Comparison of ENCODE assay signal across 9 cellular contexts in the genomic region with DNA sequence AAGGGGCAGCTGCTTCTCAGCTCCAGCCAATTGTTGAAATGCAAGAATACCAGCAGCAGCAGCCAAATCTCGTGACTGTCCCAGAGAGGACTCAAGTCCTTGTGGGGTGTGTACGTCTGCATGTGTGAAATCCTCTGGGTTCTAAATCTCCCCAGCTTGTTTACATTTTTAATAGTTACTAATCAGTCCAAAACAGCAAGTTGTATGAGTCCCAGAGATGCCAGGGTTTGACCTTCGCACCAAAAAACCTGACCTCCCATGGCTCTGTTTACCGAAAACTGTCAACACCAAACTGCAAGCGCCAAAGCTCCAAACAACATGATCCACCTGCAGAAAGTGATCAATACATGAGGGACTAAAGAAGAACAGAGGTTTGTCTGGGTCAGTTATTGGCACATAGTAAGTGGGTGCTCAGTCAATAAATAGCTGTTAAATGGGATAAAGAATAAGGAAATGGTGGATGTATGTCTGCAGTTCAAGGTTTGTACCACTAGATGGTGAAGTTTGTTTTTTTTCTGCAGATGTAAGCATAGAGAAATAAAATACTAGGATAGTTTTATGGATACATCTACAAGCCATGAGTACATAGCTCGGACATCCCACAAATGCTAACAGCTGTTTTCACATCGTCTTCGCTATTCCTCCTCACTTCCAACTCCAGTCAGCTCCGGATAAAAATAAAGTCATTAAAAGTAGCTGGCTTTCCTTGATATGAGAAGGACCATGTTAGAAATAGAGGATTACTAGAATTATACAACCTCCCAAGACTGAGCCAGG.
DNase-seq lines count a peak whose midpoint lies in the region; ATAC-seq and TF ChIP-seq lines count a peak whose summit lies in the region.
"Had no signal": no experiment of that assay in that cellular context is flagged by ENCODE, and none has a peak within 500 bp of the region (broad histone marks: within the 10 kb centered on the region; RNA-seq: fewer than 3 reads in every experiment).

No MANE protein-coding gene starts in this region.

- peaks cover 0 to 12% of the 10 kb centered on the region in 2 donors for H3K4me1 ChIP-seq in lung (ENCODE audit: control insufficient read depth in 2 of 2, insufficient read depth in 2 of 2, low read length in 2 of 2)

- peaks cover 66% of the 10 kb centered on the region for H3K4me1 Mint-ChIP-seq in dendritic cell treated with granulocyte-macrophage colony-stimulating factor and Interleukin-4, amounts not matched to agents 40 ng/mL and 50 ng/mL, for 4 days (ENCODE audit: low read depth)
- H3K4me1 Mint-ChIP-seq in activated T-helper 1 cell treated with anti-CD3 and anti-CD28 coated beads, Interleukin-12 subunit alpha, Interleukin-12 subunit beta, Interleukin-2, Interleukin-4 antibody, amounts not matched to agents 30 ng/mL and 10 ng/mL and 1 ng/mL, durations not matched to agents 14 hours and 24 hours and 36 hours (ENCODE audit: low read depth) = no peaks in the 10 kb centered on the region
- H3K4me1 Mint-ChIP-seq: CD4-positive, CD25-positive, alpha-beta regulatory T cell had no signal

- H3K9me3 ChIP-seq in lung (ENCODE audit: control insufficient read depth in 2 of 2, insufficient read depth in 1 of 2, low read length in 1 of 2) = no peaks in the 10 kb centered on the region

- H3K27me3 ChIP-seq in lung (ENCODE audit: control insufficient read depth, insufficient read depth) = no peaks in the 10 kb centered on the region

- H3K36me3 Mint-ChIP-seq in dendritic cell treated with granulocyte-macrophage colony-stimulating factor and Interleukin-4, amounts not matched to agents 40 ng/mL and 50 ng/mL, for 4 days (ENCODE audit: low read depth) = no peaks in the 10 kb centered on the region
- no peaks in the 10 kb centered on the region for H3K36me3 Mint-ChIP-seq in activated T-helper 1 cell treated with anti-CD3 and anti-CD28 coated beads, Interleukin-12 subunit alpha, Interleukin-12 subunit beta, Interleukin-2, Interleukin-4 antibody, amounts not matched to agents 30 ng/mL and 10 ng/mL and 1 ng/mL, durations not matched to agents 14 hours and 24 hours and 36 hours (ENCODE audit: low read depth)
- H3K36me3 Mint-ChIP-seq: CD4-positive, CD25-positive, alpha-beta regulatory T cell had no signal

- DNase-seq in NCI-H1417 (lab: John Stamatoyannopoulos, UW) (peak; percentile 4 to 63 (median 55)), NCI-H1417 treated with DMSO at 0.1 percent for 48 hours (lab: John Stamatoyannopoulos, UW) (no peak), NOMO-1 treated with DMSO at 0.1 percent for 48 hours (lab: John Stamatoyannopoulos, UW; ENCODE audit: unreplicated experiment) (peak; percentile 73), lung (ENCODE audit: low spot score) (no peak), cerebellar nuclear complex (lab: John Stamatoyannopoulos, UW) (no peak)
- no peak for DNase-seq in activated T-helper 1 cell treated with anti-CD3 and anti-CD28 coated beads, Interleukin-12 subunit alpha, Interleukin-12 subunit beta, Interleukin-2, Interleukin-4 antibody, amounts not matched to agents 30 ng/mL and 10 ng/mL and 1 ng/mL, durations not matched to agents 14 hours and 24 hours and 36 hours (ENCODE audit: low spot score)

- no peak overlapping the region for H3K4me3 ChIP-seq in lung

- H3K27me3 Mint-ChIP-seq in dendritic cell treated with granulocyte-macrophage colony-stimulating factor and Interleukin-4, amounts not matched to agents 40 ng/mL and 50 ng/mL, for 4 days = no peaks in the 10 kb centered on the region
- H3K27me3 Mint-ChIP-seq in activated T-helper 1 cell treated with anti-CD3 and anti-CD28 coated beads, Interleukin-12 subunit alpha, Interleukin-12 subunit beta, Interleukin-2, Interleukin-4 antibody, amounts not matched to agents 30 ng/mL and 10 ng/mL and 1 ng/mL, durations not matched to agents 14 hours and 24 hours and 36 hours (ENCODE audit: insufficient read depth) = peaks cover 16% of the 10 kb centered on the region

- TF ChIP-seq CTCF in lung (IDR thresholded peaks at IDR 0.05; ENCODE audit: control extremely low read depth, extremely low read depth) = peak; percentile 50

- ATAC-seq in HG03060 (IDR thresholded peaks at IDR 0.05; ENCODE audit: low read depth, unreplicated experiment) (peak; percentile 44), lung (ENCODE audit: insufficient read depth, low FRiP score) (peak; percentile 39)

- H3K9me3 Mint-ChIP-seq in dendritic cell treated with granulocyte-macrophage colony-stimulating factor and Interleukin-4, amounts not matched to agents 40 ng/mL and 50 ng/mL, for 4 days = no peaks in the 10 kb centered on the region
- no peaks in the 10 kb centered on the region for H3K9me3 Mint-ChIP-seq in activated T-helper 1 cell treated with anti-CD3 and anti-CD28 coated beads, Interleukin-12 subunit alpha, Interleukin-12 subunit beta, Interleukin-2, Interleukin-4 antibody, amounts not matched to agents 30 ng/mL and 10 ng/mL and 1 ng/mL, durations not matched to agents 14 hours and 24 hours and 36 hours

- peak overlapping the region; percentile 93 for H3K27ac Mint-ChIP-seq in dendritic cell treated with granulocyte-macrophage colony-stimulating factor and Interleukin-4, amounts not matched to agents 40 ng/mL and 50 ng/mL, for 4 days
- no peak overlapping the region for H3K27ac Mint-ChIP-seq in activated T-helper 1 cell treated with anti-CD3 and anti-CD28 coated beads, Interleukin-12 subunit alpha, Interleukin-12 subunit beta, Interleukin-2, Interleukin-4 antibody, amounts not matched to agents 30 ng/mL and 10 ng/mL and 1 ng/mL, durations not matched to agents 14 hours and 24 hours and 36 hours

- WGBS in lung, 2 donors = 53 to 56% methylated on average over 9 of the region's 9 CpGs

- H3K36me3 ChIP-seq in lung (ENCODE audit: control insufficient read depth in 2 of 2, insufficient read depth in 2 of 2, low read length in 2 of 2) = no peaks in the 10 kb centered on the region

- H3K27ac ChIP-seq in lung (ENCODE audit: low read depth in 1 of 2, low read length in 1 of 2) = no peak overlapping the region

- H3K4me3 Mint-ChIP-seq in dendritic cell treated with granulocyte-macrophage colony-stimulating factor and Interleukin-4, amounts not matched to agents 40 ng/mL and 50 ng/mL, for 4 days = no peak overlapping the region
- no peak overlapping the region for H3K4me3 Mint-ChIP-seq in activated T-helper 1 cell treated with anti-CD3 and anti-CD28 coated beads, Interleukin-12 subunit alpha, Interleukin-12 subunit beta, Interleukin-2, Interleukin-4 antibody, amounts not matched to agents 30 ng/mL and 10 ng/mL and 1 ng/mL, durations not matched to agents 14 hours and 24 hours and 36 hours
- H3K4me3 Mint-ChIP-seq: CD4-positive, CD25-positive, alpha-beta regulatory T cell had no signal

- intact Hi-C loops in dendritic cell treated with granulocyte-macrophage colony-stimulating factor and Interleukin-4, amounts not matched to agents 40 ng/mL and 50 ng/mL, for 4 days (cut with micrococcal nuclease) = loop anchor here (5.0 kb wide), 1 partner anchor 81 kb away; no protein-coding TSS in a partner anchor
- intact Hi-C loops in activated T-helper 1 cell treated with anti-CD3 and anti-CD28 coated beads, Interleukin-12 subunit alpha, Interleukin-12 subunit beta, Interleukin-2, Interleukin-4 antibody, amounts not matched to agents 30 ng/mL and 10 ng/mL and 1 ng/mL, durations not matched to agents 14 hours and 24 hours and 36 hours (cut with micrococcal nuclease) = loop anchor here (1.0 to 5.0 kb wide), 3 partner anchors 86 to 257 kb away; partner anchors contain the start of gene ADRB2

Comparison
In these comparisons a context has a peak if more than half of its experiments do, and no peak if none do; other contexts are left out.
1. DNase-seq: peak in NCI-H1417 (3 of 3) and NOMO-1 treated with DMSO at 0.1 percent for 48 hours (single experiment); none in NCI-H1417 treated with DMSO at 0.1 percent for 48 hours (single experiment), lung (single experiment), activated T-helper 1 cell treated with anti-CD3 and anti-CD28 coated beads, Interleukin-12 subunit alpha, Interleukin-12 subunit beta, Interleukin-2, Interleukin-4 antibody, amounts not matched to agents 30 ng/mL and 10 ng/mL and 1 ng/mL, durations not matched to agents 14 hours and 24 hours and 36 hours (single experiment) and cerebellar nuclear complex (0 of 2).